In genomic region chr1:54887665-54888071, GRCh38 we compare ENCODE assay signal across 8 cellular contexts. TPM values are rescaled to one million over a fixed set of nuclear protein-coding genes. Genes with fewer than 3 reads are reported as not detected.
DNase-seq lines count a peak whose midpoint lies in the region; ATAC-seq and TF ChIP-seq lines count a peak whose summit lies in the region.

No MANE protein-coding gene starts in this region.

- H3K4me1 ChIP-seq in mammary epithelial cell (ENCODE audit: insufficient read depth, low read length) = peaks cover 42% of the 10 kb centered on the region

- dilution Hi-C loops in mammary epithelial cell (cut with HindIII; ENCODE audit: low sequenced_read_pairs) = no loop called here

- intact Hi-C loops in mammary epithelial cell (cut with micrococcal nuclease) = loop anchor here (5.0 kb wide), 2 partner anchors 35 to 110 kb away; partner anchors contain the start of gene BSND

- DNase-seq in NCI-H2196 (lab: John Stamatoyannopoulos, UW; ENCODE audit: unreplicated experiment) (peak; percentile 53), NCI-H2196 treated with DMSO at 0.1 percent for 48 hours (lab: John Stamatoyannopoulos, UW; ENCODE audit: unreplicated experiment) (no peak), NCI-H2227 (lab: John Stamatoyannopoulos, UW; ENCODE audit: unreplicated experiment) (peak; percentile 49), mammary epithelial cell (peak; percentile 28), left lobe of liver (ENCODE audit: low spot score) (peak; percentile 79), superior temporal gyrus (ENCODE audit: extremely low spot score) (peak; percentile 71), GM19240 (ENCODE audit: insufficient read length, low spot score) (no peak)

- in situ Hi-C loops in mammary epithelial cell (cut with MboI; ENCODE audit: low sequenced_read_pairs in 2 of 2) = loop anchor here in 1 of 2 donors (10.0 kb wide), 1 partner anchor 107 kb away; the partner anchor contains the start of gene BSND

- H3K9me3 ChIP-seq in mammary epithelial cell (replicated peaks; ENCODE audit: insufficient read depth, low read length) = no peaks in the 10 kb centered on the region

- H4K20me1 ChIP-seq in mammary epithelial cell (ENCODE audit: insufficient read depth, low read length) = peaks cover 26% of the 10 kb centered on the region

- H3K9ac ChIP-seq in mammary epithelial cell (ENCODE audit: insufficient read depth, low read length) = peak overlapping the region; percentile 46

- H3K79me2 ChIP-seq in mammary epithelial cell (ENCODE audit: insufficient read depth, low read length) = peaks cover 50% of the 10 kb centered on the region

- peak overlapping the region; percentile 77 for H2AFZ ChIP-seq in mammary epithelial cell (ENCODE audit: low read depth, low read length)

- H3K4me2 ChIP-seq in mammary epithelial cell (ENCODE audit: insufficient read depth, low read depth, low read length) = peak overlapping the region; percentile 73

- peaks cover 15% of the 10 kb centered on the region for H3K36me3 ChIP-seq in mammary epithelial cell (ENCODE audit: insufficient read depth, low read length)

- no peak for TF ChIP-seq CTCF in mammary epithelial cell (conservative IDR thresholded peaks at IDR 0.05 in 1 of 2, IDR thresholded peaks at IDR 0.05 in 1 of 2; ENCODE audit: extremely low read depth in 1 of 2, insufficient read depth in 1 of 2, low read depth in 1 of 2, low read length in 2 of 2)

- H3K27me3 ChIP-seq in mammary epithelial cell (ENCODE audit: insufficient read depth, low read length) = no peaks in the 10 kb centered on the region

- H3K4me3 ChIP-seq in mammary epithelial cell (replicated peaks in 1 of 3; ENCODE audit: insufficient read depth in 1 of 3, low read depth in 2 of 3, low read length in 3 of 3) = peak overlapping the region; percentile 76 to 98 (median 84)

- ATAC-seq in left lobe of liver = peak; percentile 47
- ATAC-seq in activated CD4-positive, CD25-positive, alpha-beta regulatory T cell treated with anti-CD3 and anti-CD28 coated beads, Interleukin-2, amount 50 U/mL, for 24 hours = no peak

- H3K27ac ChIP-seq in mammary epithelial cell (ENCODE audit: insufficient read depth, low read depth, low read length) = peak overlapping the region; percentile 66

- CTCF ChIA-PET in mammary epithelial cell (lab: Charles Lee; ENCODE audit: low non-redundant PET) = no interaction called here

- BruUV-seq in mammary epithelial cell (replicated peaks; lab: Mats Ljungman, UMichigan) = TSS peak; percentile 44

- whole genome bisulfite sequencing in mammary epithelial cell (ENCODE audit: low coverage, missing lambda C conversion rate) = 53% methylated on average over 8 of the region's 8 CpGs

RNA-seq across cellular contexts. Expression of gene DHCR24, which starts 0.7 kb away (rescaled TPM):
- total RNA-seq in mammary epithelial cell (100 to 1,000 TPM; 335 to 503 TPM), left lobe of liver (828 TPM)
- 425 TPM for polyA plus RNA-seq in mammary epithelial cell
- polyA minus RNA-seq in mammary epithelial cell = 914 TPM

Comparison
In these comparisons a context has a peak if more than half of its experiments do, and no peak if none do; other contexts are left out.
1. DNase-seq: peak in NCI-H2196 (single experiment), NCI-H2227 (single experiment), mammary epithelial cell (single experiment), left lobe of liver (single experiment) and superior temporal gyrus (single experiment); none in NCI-H2196 treated with DMSO at 0.1 percent for 48 hours (single experiment) and GM19240 (single experiment).